Comparison of ENCODE assay signal across 11 cellular contexts in genomic region chr2:115162454-115163293, GRCh38.
A peak's percentile ranks its signal among the peaks of the same experiment; 100 is the strongest.
DNase-seq lines count a peak whose midpoint lies in the region; ATAC-seq and TF ChIP-seq lines count a peak whose summit lies in the region.
"Had no signal": no experiment of that assay in that cellular context is flagged by ENCODE, and none has a peak within 500 bp of the region (broad histone marks: within the 10 kb centered on the region; RNA-seq: fewer than 3 reads in every experiment).

No MANE protein-coding gene starts in this region.

- TF ChIP-seq EP300 in neural cell (conservative IDR thresholded peaks at IDR 0.05; ENCODE audit: poor library complexity, severe bottlenecking), result no peak

- H3K9me2 ChIP-seq in neural cell (ENCODE audit: insufficient read depth, low read length), result no peaks in the 10 kb centered on the region

- peaks cover 12% of the 10 kb centered on the region for H3K4me1 Mint-ChIP-seq in endodermal cell

- ATAC-seq in GM21786 (IDR thresholded peaks at IDR 0.05; ENCODE audit: unreplicated experiment), result no peak
- ATAC-seq in GM19324 (IDR thresholded peaks at IDR 0.05; ENCODE audit: low FRiP score, unreplicated experiment), result no peak
- ATAC-seq: PC-3 had no signal

- 1% methylated on average over 19 to 53 of the region's 53 CpGs for WGBS in endodermal cell (ENCODE audit: insufficient coverage in 1 of 2, insufficient read length in 1 of 2), 2 experiments

- no peak overlapping the region for H3K27ac Mint-ChIP-seq in endodermal cell

- H3K4me2 ChIP-seq in neural cell (ENCODE audit: low read length), result peak overlapping the region; percentile 4
- H3K4me2 ChIP-seq: BLaER1 had no signal

- no peaks in the 10 kb centered on the region for H3F3A ChIP-seq in neural cell (ENCODE audit: insufficient read depth, low read length, poor library complexity, severe bottlenecking)

- H3K4me3 ChIP-seq in endodermal cell (ENCODE audit: low read length), result peak overlapping the region; percentile 88
- peak overlapping the region; percentile 71 for H3K4me3 ChIP-seq in neural cell (ENCODE audit: low read length)
- H3K4me3 ChIP-seq: BLaER1 had no signal

- H3K4me1 ChIP-seq in endodermal cell (ENCODE audit: control insufficient read depth, insufficient read depth, low read length), result no peaks in the 10 kb centered on the region
- H3K4me1 ChIP-seq: BLaER1 had no signal

- DNase-seq in stimulated activated CD4-positive, alpha-beta T cell treated with anti-CD3 and anti-CD28 coated beads, Interleukin-15, amount 100 ng/mL, for 24 hours, result peak; percentile 1
- no peak for DNase-seq in stimulated activated CD4-positive, alpha-beta T cell treated with anti-CD3 and anti-CD28 coated beads, Interleukin-2, amount 100 ng/mL, for 48 hours
- DNase-seq in endodermal cell (peak; percentile 70), NCI-H146 treated with DMSO at 0.1 percent for 48 hours (lab: John Stamatoyannopoulos, UW; ENCODE audit: unreplicated experiment) (no peak), retina (no peak)
- DNase-seq: PC-3, T-helper 9 cell had no signal

- H3K4me3 Mint-ChIP-seq in endodermal cell, result peak overlapping the region; percentile 68

- H3K9ac ChIP-seq in endodermal cell (ENCODE audit: extremely low read depth, low read length, poor library complexity, severe bottlenecking) (no peak overlapping the region), neural cell (ENCODE audit: low read length) (peak overlapping the region; percentile 61)
- H3K9ac ChIP-seq: BLaER1 had no signal

- no peak for TF ChIP-seq RAD21 in neural cell (conservative IDR thresholded peaks at IDR 0.05)

- H3K27ac ChIP-seq in endodermal cell (ENCODE audit: low read depth, low read length), result no peak overlapping the region
- no peak overlapping the region for H3K27ac ChIP-seq in neural cell (ENCODE audit: low read length)
- H3K27ac ChIP-seq: BLaER1 had no signal

- no peaks in the 10 kb centered on the region for H3K9me3 ChIP-seq in endodermal cell (ENCODE audit: control insufficient read depth, low read length)
- H3K9me3 ChIP-seq in neural cell (ENCODE audit: low read length), result no peaks in the 10 kb centered on the region

- no peaks in the 10 kb centered on the region for H3K36me3 ChIP-seq in endodermal cell (ENCODE audit: control insufficient read depth, insufficient read depth, low read length)
- H3K36me3 ChIP-seq in neural cell (ENCODE audit: insufficient read depth, low read length), result no peaks in the 10 kb centered on the region
- H3K36me3 ChIP-seq: BLaER1 had no signal

- no peaks in the 10 kb centered on the region for H3K9me3 Mint-ChIP-seq in endodermal cell

- H4K20me1 ChIP-seq in neural cell (ENCODE audit: insufficient read depth), result no peaks in the 10 kb centered on the region
- H4K20me1 ChIP-seq: BLaER1 had no signal

- H3K27me3 ChIP-seq in endodermal cell (ENCODE audit: control insufficient read depth, insufficient read depth, low read length, poor library complexity, severe bottlenecking) (peaks cover 15% of the 10 kb centered on the region), neural cell (ENCODE audit: insufficient read depth, low read depth, low read length) (peaks cover 17% of the 10 kb centered on the region)
- H3K27me3 ChIP-seq: BLaER1 had no signal

- no peaks in the 10 kb centered on the region for H3K36me3 Mint-ChIP-seq in endodermal cell (ENCODE audit: low read depth)

- H3K79me2 ChIP-seq in neural cell (replicated peaks; ENCODE audit: insufficient read depth, low read length), result no peaks in the 10 kb centered on the region

- H2AFZ ChIP-seq in neural cell (ENCODE audit: low read depth, low read length), result no peak overlapping the region

- TF ChIP-seq CTCF in endodermal cell (conservative IDR thresholded peaks at IDR 0.05) (no peak), neural cell (IDR thresholded peaks at IDR 0.05; ENCODE audit: poor library complexity, severe bottlenecking) (no peak)

- peaks cover 29% of the 10 kb centered on the region for H3K27me3 Mint-ChIP-seq in endodermal cell (ENCODE audit: insufficient read depth)

TF ChIP-seq in neural cell, 6 proteins besides CTCF, POLR2A, EP300 and RAD21:
- TF ChIP-seq MXI1 (conservative IDR thresholded peaks at IDR 0.05; ENCODE audit: poor library complexity, severe bottlenecking) (no peak), POLR2AphosphoS5 (IDR thresholded peaks at IDR 0.05) (peak; percentile 12), EZH2 (IDR thresholded peaks at IDR 0.05; ENCODE audit: borderline replicate concordance, insufficient read depth, low read length, poor library complexity, severe bottlenecking) (no peak)
TF ChIP-seq in neural cell: peak in this region for 1.

Comparison
In these comparisons a context has a peak if more than half of its experiments do, and no peak if none do; other contexts are left out.
1. DNase-seq: peak in stimulated activated CD4-positive, alpha-beta T cell treated with anti-CD3 and anti-CD28 coated beads, Interleukin-15, amount 100 ng/mL, for 24 hours (single experiment) and endodermal cell (single experiment); none in stimulated activated CD4-positive, alpha-beta T cell treated with anti-CD3 and anti-CD28 coated beads, Interleukin-2, amount 100 ng/mL, for 48 hours (0 of 2), NCI-H146 treated with DMSO at 0.1 percent for 48 hours (single experiment) and retina (single experiment).